Comparison of ENCODE assay signal across 8 cellular contexts in genomic region chr17:55444471-55445441, GRCh38. TPM values are rescaled to one million over a fixed set of nuclear protein-coding genes. Genes with fewer than 3 reads are reported as not detected.
DNase-seq lines count a peak whose midpoint lies in the region; ATAC-seq and TF ChIP-seq lines count a peak whose summit lies in the region.
"Had no signal": no experiment of that assay in that cellular context is flagged by ENCODE, and none has a peak within 500 bp of the region (broad histone marks: within the 10 kb centered on the region; RNA-seq: fewer than 3 reads in every experiment).

No MANE protein-coding gene starts in this region.

- H3K9me3 ChIP-seq in esophagus (ENCODE audit: control insufficient read depth in 2 of 2, insufficient read depth in 1 of 2, low read depth in 1 of 2, low read length in 1 of 2) (no peaks in the 10 kb centered on the region), transverse colon (no peaks in the 10 kb centered on the region), suprapubic skin (no peaks in the 10 kb centered on the region)

- intact Hi-C loops in transverse colon (cut with DNase I; ENCODE audit: low total_unique reads) = no loop called here

- DNase-seq in transverse colon = no peak
- DNase-seq in iPS-NIHi7 (ENCODE audit: extremely low spot score) = no peak
- DNase-seq in coronary artery (ENCODE audit: low spot score) = no peak
- DNase-seq in suprapubic skin (ENCODE audit: low spot score in 2 of 2) = no peak

- TF ChIP-seq EP300 in transverse colon (IDR thresholded peaks at IDR 0.05; ENCODE audit: low read depth) = no peak
- TF ChIP-seq EP300 in suprapubic skin (IDR thresholded peaks at IDR 0.05) = no peak

- TF ChIP-seq POLR2A in transverse colon (IDR thresholded peaks at IDR 0.05) (no peak), suprapubic skin (IDR thresholded peaks at IDR 0.05) (no peak)

- H3K27ac ChIP-seq in esophagus (ENCODE audit: low read depth in 2 of 2, low read length in 1 of 2) (peak overlapping the region; percentile 8 to 82), transverse colon (peak overlapping the region; percentile 62 to 73 (median 69)), coronary artery (no peak overlapping the region), suprapubic skin (no peak overlapping the region)
- H3K27ac ChIP-seq: cardiac muscle cell had no signal

- no peak overlapping the region for H3K4me3 ChIP-seq in esophagus (ENCODE audit: low read depth in 1 of 2, low read length in 2 of 2)
- H3K4me3 ChIP-seq in transverse colon = no peak overlapping the region
- no peak overlapping the region for H3K4me3 ChIP-seq in coronary artery
- no peak overlapping the region for H3K4me3 ChIP-seq in suprapubic skin
- H3K4me3 ChIP-seq: cardiac muscle cell had no signal

- in situ Hi-C loops in transverse colon (cut with MboI; ENCODE audit: low pct_ligation_motif_present in 1 of 4, low pct_unique_long_range_greater_than_20kb in 1 of 4, low sequenced_read_pairs in 3 of 4) = no loop called here

- no peaks in the 10 kb centered on the region for H3K36me3 ChIP-seq in esophagus (ENCODE audit: control insufficient read depth in 2 of 2, insufficient read depth in 2 of 2, low read length in 1 of 2)
- no peaks in the 10 kb centered on the region for H3K36me3 ChIP-seq in transverse colon
- no peaks in the 10 kb centered on the region for H3K36me3 ChIP-seq in suprapubic skin
- H3K36me3 ChIP-seq: cardiac muscle cell had no signal

- H3K27me3 ChIP-seq in esophagus (ENCODE audit: control insufficient read depth in 1 of 2, insufficient read depth in 2 of 2, low read length in 2 of 2) (no peaks in the 10 kb centered on the region), transverse colon (no peaks in the 10 kb centered on the region), suprapubic skin (no peaks in the 10 kb centered on the region)
- H3K27me3 ChIP-seq: cardiac muscle cell had no signal

- no peaks in the 10 kb centered on the region for H3K4me1 ChIP-seq in esophagus (ENCODE audit: control insufficient read depth in 2 of 2, insufficient read depth in 2 of 2, low read length in 1 of 2)
- H3K4me1 ChIP-seq in transverse colon = peaks cover 14 to 53% (median 19%) of the 10 kb centered on the region in 4 donors
- H3K4me1 ChIP-seq in suprapubic skin = peaks cover 4% of the 10 kb centered on the region

- TF ChIP-seq CTCF in transverse colon (IDR thresholded peaks at IDR 0.05) = no peak
- no peak for TF ChIP-seq CTCF in coronary artery (IDR thresholded peaks at IDR 0.05)
- TF ChIP-seq CTCF in suprapubic skin (IDR thresholded peaks at IDR 0.05) = no peak

- ATAC-seq in GM21367 (IDR thresholded peaks at IDR 0.05; ENCODE audit: unreplicated experiment) (peak; percentile 84), HG03378 (IDR thresholded peaks at IDR 0.05; ENCODE audit: unreplicated experiment) (peak; percentile 80)

- WGBS in esophagus, 2 donors = 66 to 71% methylated on average over 6 of the region's 6 CpGs
- 45 to 88% methylated on average over 2 to 6 of the region's 6 CpGs for WGBS in transverse colon (ENCODE audit: low coverage in 1 of 2), 2 donors
- 76% methylated on average over 6 of the region's 6 CpGs for WGBS in suprapubic skin

RNA-seq across cellular contexts. Expression of gene MMD, which starts 23.1 kb away (rescaled TPM):
- 1 to 10 TPM; 2.7 to 3.5 TPM for polyA plus RNA-seq in esophagus
- total RNA-seq in transverse colon (10 to 100 TPM in 3 of 4 donors, 1 to 10 TPM in 1; 4.8 to 18.9 (median 14.3) TPM), suprapubic skin (10 to 100 TPM in 1 of 4 donors, 1 to 10 TPM in 3; 7.8 to 14.1 (median 9.4) TPM)

Comparison
In these comparisons a context has a peak if more than half of its experiments do, and no peak if none do; other contexts are left out.
1. H3K27ac ChIP-seq: peak in esophagus (2 of 2) and transverse colon (4 of 4); none in coronary artery (0 of 2) and suprapubic skin (single experiment).